ENCODE assay signal across 1 cellular context in the genomic region with DNA sequence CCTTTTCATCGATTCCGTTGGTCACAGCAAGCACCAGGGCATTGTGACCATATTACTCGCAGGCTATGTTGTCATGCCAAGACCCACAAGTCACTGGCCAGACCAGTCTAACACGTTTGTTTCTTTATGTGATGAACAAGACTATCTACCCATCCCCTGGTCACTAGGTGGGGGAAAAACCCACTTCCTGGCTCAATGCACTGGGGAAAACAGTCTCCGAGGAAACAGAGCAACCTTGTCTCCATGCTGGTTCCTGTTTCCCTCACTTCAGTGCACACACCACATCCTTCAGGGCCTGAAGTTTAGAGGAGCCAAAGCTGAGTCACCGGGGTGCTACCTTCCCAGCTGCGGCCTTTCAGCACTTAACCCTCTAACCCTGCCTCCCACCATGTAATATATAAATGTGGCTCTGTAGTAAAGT.
TF ChIP-seq lines count a peak whose summit lies in the region.

No MANE protein-coding gene starts in this region.

TF ChIP-seq in GM23338, 12 proteins besides CTCF, POLR2A, EP300 and RAD21 (continued from another document):
- TF ChIP-seq, protein P1, sequence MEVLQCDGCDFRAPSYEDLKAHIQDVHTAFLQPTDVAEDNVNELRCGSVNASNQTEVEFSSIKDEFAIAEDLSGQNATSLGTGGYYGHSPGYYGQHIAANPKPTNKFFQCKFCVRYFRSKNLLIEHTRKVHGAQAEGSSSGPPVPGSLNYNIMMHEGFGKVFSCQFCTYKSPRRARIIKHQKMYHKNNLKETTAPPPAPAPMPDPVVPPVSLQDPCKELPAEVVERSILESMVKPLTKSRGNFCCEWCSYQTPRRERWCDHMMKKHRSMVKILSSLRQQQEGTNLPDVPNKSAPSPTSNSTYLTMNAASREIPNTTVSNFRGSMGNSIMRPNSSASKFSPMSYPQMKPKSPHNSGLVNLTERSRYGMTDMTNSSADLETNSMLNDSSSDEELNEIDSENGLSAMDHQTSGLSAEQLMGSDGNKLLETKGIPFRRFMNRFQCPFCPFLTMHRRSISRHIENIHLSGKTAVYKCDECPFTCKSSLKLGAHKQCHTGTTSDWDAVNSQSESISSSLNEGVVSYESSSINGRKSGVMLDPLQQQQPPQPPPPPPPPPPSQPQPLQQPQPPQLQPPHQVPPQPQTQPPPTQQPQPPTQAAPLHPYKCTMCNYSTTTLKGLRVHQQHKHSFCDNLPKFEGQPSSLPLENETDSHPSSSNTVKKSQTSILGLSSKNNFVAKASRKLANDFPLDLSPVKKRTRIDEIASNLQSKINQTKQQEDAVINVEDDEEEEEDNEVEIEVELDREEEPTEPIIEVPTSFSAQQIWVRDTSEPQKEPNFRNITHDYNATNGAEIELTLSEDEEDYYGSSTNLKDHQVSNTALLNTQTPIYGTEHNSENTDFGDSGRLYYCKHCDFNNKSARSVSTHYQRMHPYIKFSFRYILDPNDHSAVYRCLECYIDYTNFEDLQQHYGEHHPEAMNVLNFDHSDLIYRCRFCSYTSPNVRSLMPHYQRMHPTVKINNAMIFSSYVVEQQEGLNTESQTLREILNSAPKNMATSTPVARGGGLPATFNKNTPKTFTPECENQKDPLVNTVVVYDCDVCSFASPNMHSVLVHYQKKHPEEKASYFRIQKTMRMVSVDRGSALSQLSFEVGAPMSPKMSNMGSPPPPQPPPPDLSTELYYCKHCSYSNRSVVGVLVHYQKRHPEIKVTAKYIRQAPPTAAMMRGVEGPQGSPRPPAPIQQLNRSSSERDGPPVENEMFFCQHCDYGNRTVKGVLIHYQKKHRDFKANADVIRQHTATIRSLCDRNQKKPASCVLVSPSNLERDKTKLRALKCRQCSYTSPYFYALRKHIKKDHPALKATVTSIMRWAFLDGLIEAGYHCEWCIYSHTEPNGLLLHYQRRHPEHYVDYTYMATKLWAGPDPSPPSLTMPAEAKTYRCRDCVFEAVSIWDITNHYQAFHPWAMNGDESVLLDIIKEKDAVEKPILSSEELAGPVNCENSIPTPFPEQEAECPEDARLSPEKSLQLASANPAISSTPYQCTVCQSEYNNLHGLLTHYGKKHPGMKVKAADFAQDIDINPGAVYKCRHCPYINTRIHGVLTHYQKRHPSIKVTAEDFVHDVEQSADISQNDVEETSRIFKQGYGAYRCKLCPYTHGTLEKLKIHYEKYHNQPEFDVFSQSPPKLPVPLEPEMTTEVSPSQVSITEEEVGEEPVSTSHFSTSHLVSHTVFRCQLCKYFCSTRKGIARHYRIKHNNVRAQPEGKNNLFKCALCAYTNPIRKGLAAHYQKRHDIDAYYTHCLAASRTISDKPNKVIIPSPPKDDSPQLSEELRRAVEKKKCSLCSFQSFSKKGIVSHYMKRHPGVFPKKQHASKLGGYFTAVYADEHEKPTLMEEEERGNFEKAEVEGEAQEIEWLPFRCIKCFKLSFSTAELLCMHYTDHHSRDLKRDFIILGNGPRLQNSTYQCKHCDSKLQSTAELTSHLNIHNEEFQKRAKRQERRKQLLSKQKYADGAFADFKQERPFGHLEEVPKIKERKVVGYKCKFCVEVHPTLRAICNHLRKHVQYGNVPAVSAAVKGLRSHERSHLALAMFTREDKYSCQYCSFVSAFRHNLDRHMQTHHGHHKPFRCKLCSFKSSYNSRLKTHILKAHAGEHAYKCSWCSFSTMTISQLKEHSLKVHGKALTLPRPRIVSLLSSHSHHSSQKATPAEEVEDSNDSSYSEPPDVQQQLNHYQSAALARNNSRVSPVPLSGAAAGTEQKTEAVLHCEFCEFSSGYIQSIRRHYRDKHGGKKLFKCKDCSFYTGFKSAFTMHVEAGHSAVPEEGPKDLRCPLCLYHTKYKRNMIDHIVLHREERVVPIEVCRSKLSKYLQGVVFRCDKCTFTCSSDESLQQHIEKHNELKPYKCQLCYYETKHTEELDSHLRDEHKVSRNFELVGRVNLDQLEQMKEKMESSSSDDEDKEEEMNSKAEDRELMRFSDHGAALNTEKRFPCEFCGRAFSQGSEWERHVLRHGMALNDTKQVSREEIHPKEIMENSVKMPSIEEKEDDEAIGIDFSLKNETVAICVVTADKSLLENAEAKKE (CRISPR knock-in tag; IDR thresholded peaks at IDR 0.05): no peak
- no peak for TF ChIP-seq JUNB (IDR thresholded peaks at IDR 0.05; ENCODE audit: unreplicated experiment)
- TF ChIP-seq, protein P2, sequence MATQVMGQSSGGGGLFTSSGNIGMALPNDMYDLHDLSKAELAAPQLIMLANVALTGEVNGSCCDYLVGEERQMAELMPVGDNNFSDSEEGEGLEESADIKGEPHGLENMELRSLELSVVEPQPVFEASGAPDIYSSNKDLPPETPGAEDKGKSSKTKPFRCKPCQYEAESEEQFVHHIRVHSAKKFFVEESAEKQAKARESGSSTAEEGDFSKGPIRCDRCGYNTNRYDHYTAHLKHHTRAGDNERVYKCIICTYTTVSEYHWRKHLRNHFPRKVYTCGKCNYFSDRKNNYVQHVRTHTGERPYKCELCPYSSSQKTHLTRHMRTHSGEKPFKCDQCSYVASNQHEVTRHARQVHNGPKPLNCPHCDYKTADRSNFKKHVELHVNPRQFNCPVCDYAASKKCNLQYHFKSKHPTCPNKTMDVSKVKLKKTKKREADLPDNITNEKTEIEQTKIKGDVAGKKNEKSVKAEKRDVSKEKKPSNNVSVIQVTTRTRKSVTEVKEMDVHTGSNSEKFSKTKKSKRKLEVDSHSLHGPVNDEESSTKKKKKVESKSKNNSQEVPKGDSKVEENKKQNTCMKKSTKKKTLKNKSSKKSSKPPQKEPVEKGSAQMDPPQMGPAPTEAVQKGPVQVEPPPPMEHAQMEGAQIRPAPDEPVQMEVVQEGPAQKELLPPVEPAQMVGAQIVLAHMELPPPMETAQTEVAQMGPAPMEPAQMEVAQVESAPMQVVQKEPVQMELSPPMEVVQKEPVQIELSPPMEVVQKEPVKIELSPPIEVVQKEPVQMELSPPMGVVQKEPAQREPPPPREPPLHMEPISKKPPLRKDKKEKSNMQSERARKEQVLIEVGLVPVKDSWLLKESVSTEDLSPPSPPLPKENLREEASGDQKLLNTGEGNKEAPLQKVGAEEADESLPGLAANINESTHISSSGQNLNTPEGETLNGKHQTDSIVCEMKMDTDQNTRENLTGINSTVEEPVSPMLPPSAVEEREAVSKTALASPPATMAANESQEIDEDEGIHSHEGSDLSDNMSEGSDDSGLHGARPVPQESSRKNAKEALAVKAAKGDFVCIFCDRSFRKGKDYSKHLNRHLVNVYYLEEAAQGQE (IDR thresholded peaks at IDR 0.05; ENCODE audit: unreplicated experiment): no peak
